In the genomic region with DNA sequence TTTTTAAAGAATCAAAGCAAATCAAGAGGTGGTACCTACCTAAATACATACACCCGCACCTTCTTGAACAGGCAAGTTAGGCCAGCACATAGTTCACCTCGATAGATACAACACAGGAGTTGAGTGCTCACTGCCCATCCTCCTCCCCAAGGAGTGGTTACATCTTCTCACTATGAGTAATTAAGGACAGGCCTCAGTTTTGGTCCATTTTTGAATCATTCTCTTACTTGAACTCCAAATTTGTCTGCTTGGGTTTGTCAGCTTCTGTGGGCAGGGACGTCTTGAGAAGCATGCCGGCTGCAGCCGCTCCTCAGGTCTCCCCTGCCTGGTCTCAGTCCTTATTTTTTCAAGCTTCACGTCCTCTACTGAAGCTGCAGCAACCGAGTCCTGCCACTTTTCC, we compare ENCODE assay signal across 9 cellular contexts.
DNase-seq lines count a peak whose midpoint lies in the region; ATAC-seq, FAIRE-seq and TF ChIP-seq lines count a peak whose summit lies in the region.
"Had no signal": no experiment of that assay in that cellular context is flagged by ENCODE, and none has a peak within 500 bp of the region (broad histone marks: within the 10 kb centered on the region; RNA-seq: fewer than 3 reads in every experiment).

No MANE protein-coding gene starts in this region.

- no peaks in the 10 kb centered on the region for H3K27me3 ChIP-seq in colonic mucosa

- H3K27ac ChIP-seq in colonic mucosa: no peak overlapping the region

- peak; percentile 80 for FAIRE-seq in GM18507 (lab: Jason Lieb, UNC)

- no peaks in the 10 kb centered on the region for H3K36me3 ChIP-seq in colonic mucosa

- ATAC-seq in GM19372 (IDR thresholded peaks at IDR 0.05; ENCODE audit: low read depth, unreplicated experiment) (peak; percentile 51), HG02884 (IDR thresholded peaks at IDR 0.05; ENCODE audit: unreplicated experiment) (peak; percentile 61), T-helper 17 cell (no peak)

- H3K4me3 ChIP-seq in colonic mucosa: no peak overlapping the region

- DNase-seq in GM18507 (ENCODE audit: extremely low spot score, insufficient read length, low read depth) (peak; percentile 18), T-helper 17 cell (no peak), colonic mucosa (no peak), NCI-H2227 (lab: John Stamatoyannopoulos, UW; ENCODE audit: unreplicated experiment) (no peak), OCI-M2 (lab: John Stamatoyannopoulos, UW; ENCODE audit: unreplicated experiment) (no peak), LoVo (ENCODE audit: low spot score) (no peak)
- DNase-seq: occipital lobe had no signal

- H3K4me3 Mint-ChIP-seq in T-helper 17 cell: no peak overlapping the region

- no peak overlapping the region for H3K9ac ChIP-seq in colonic mucosa (ENCODE audit: low read depth in 2 of 2, low read length in 2 of 2)

- intact Hi-C loops in colonic mucosa (cut with DNase I): no loop called here

- H3K4me1 Mint-ChIP-seq in T-helper 17 cell: peaks cover 26% of the 10 kb centered on the region

- H3K27ac Mint-ChIP-seq in T-helper 17 cell: peak overlapping the region; percentile 87

- no peaks in the 10 kb centered on the region for H3K27me3 Mint-ChIP-seq in T-helper 17 cell

- no peaks in the 10 kb centered on the region for H3K4me1 ChIP-seq in colonic mucosa

- peaks cover 2% of the 10 kb centered on the region for H3K36me3 Mint-ChIP-seq in T-helper 17 cell (ENCODE audit: low read depth)

- H3K9me3 ChIP-seq in T-helper 17 cell (ENCODE audit: control insufficient read depth, low read length, poor library complexity, severe bottlenecking) (no peaks in the 10 kb centered on the region), colonic mucosa (no peaks in the 10 kb centered on the region)

- TF ChIP-seq CTCF in colonic mucosa (IDR thresholded peaks at IDR 0.05): no peak
